Comparison of ENCODE assay signal across 12 cellular contexts in genomic region chr19:2337329-2337707, GRCh38. TPM values are rescaled to one million over a fixed set of nuclear protein-coding genes. Genes with fewer than 3 reads are reported as not detected.
A peak's percentile ranks its signal among the peaks of the same experiment; 100 is the strongest.
DNase-seq lines count a peak whose midpoint lies in the region; ATAC-seq and TF ChIP-seq lines count a peak whose summit lies in the region.
"Had no signal": no experiment of that assay in that cellular context is flagged by ENCODE, and none has a peak within 500 bp of the region (broad histone marks: within the 10 kb centered on the region; RNA-seq: fewer than 3 reads in every experiment).

No MANE protein-coding gene starts in this region.

- TF ChIP-seq CTCF in cardiac fibroblast (IDR thresholded peaks at IDR 0.05; ENCODE audit: low read depth, low read length) = peak; percentile 8
- TF ChIP-seq CTCF in kidney epithelial cell (IDR thresholded peaks at IDR 0.05; ENCODE audit: insufficient read depth, low read length, poor library complexity, severe bottlenecking) = peak; percentile 48
- TF ChIP-seq CTCF in testis (IDR thresholded peaks at IDR 0.05) = peak in 2 of 3 experiments; percentile 30 to 56

- H3K9me3 ChIP-seq in testis = no peaks in the 10 kb centered on the region
- H3K9me3 ChIP-seq: upper lobe of right lung had no signal

- 58 to 90% methylated on average over 6 to 18 of the region's 19 CpGs for WGBS in testis, 2 donors

- H3K27me3 ChIP-seq in kidney epithelial cell (ENCODE audit: control insufficient read depth, insufficient read depth, low read length) (no peaks in the 10 kb centered on the region), testis (no peaks in the 10 kb centered on the region)
- H3K27me3 ChIP-seq: upper lobe of right lung had no signal

- no peaks in the 10 kb centered on the region for H3K4me1 ChIP-seq in testis

- no peak overlapping the region for H3K4me3 ChIP-seq in cardiac fibroblast (replicated peaks in 1 of 2; ENCODE audit: low read depth in 2 of 2, low read length in 2 of 2)
- H3K4me3 ChIP-seq in kidney epithelial cell (ENCODE audit: low read depth, low read length) = no peak overlapping the region
- H3K4me3 ChIP-seq in testis = no peak overlapping the region
- H3K4me3 ChIP-seq: upper lobe of right lung had no signal

- ATAC-seq in GM19395 (IDR thresholded peaks at IDR 0.05; ENCODE audit: unreplicated experiment) = no peak
- ATAC-seq: upper lobe of right lung had no signal

- H3K36me3 ChIP-seq in kidney epithelial cell (ENCODE audit: control insufficient read depth, insufficient read depth, low read length) (no peaks in the 10 kb centered on the region), testis (ENCODE audit: low read depth, missing control alignments) (no peaks in the 10 kb centered on the region)
- H3K36me3 ChIP-seq: upper lobe of right lung had no signal

- no peak for TF ChIP-seq POLR2A in testis (IDR thresholded peaks at IDR 0.05)

- DNase-seq in NCI-H748 (lab: John Stamatoyannopoulos, UW; ENCODE audit: unreplicated experiment) (peak; percentile 28), NCI-H748 treated with DMSO at 0.1 percent for 48 hours (lab: John Stamatoyannopoulos, UW) (no peak), cardiac fibroblast (ENCODE audit: low read depth in 2 of 2) (peak; percentile 37 to 70), kidney epithelial cell (ENCODE audit: low read depth) (peak; percentile 57), testis (peak; percentile 74), UCSD-AML1 (lab: John Stamatoyannopoulos, UW; ENCODE audit: unreplicated experiment) (no peak), AG08395 (ENCODE audit: low spot score) (no peak)
- DNase-seq: ACHN; activated naive CD8-positive, alpha-beta T cell treated with anti-CD3 and anti-CD28 coated beads, Interleukin-2, amount 10 ng/mL, durations not matched to agents 7 days and 5 days; NCI-H1930; upper lobe of right lung had no signal

- intact Hi-C loops in testis (cut with DNase I; ENCODE audit: low total_unique reads) = no loop called here

- no peak overlapping the region for H3K27ac ChIP-seq in testis
- H3K27ac ChIP-seq: upper lobe of right lung had no signal

RNA-seq across cellular contexts. Expression of gene SPPL2B, which starts 8.8 kb away (rescaled TPM):
- total RNA-seq in kidney epithelial cell (36.1 and 39.0 TPM in 2 replicates), testis (100 to 1,000 TPM; 158 to 215 TPM)
- polyA plus RNA-seq in testis (ENCODE audit: insufficient read depth, low read depth, low replicate concordance) = 132 TPM

RNA-seq across cellular contexts. Expression of gene LSM7, which starts 8.9 kb away (rescaled TPM):
- total RNA-seq in kidney epithelial cell (140 and 144 TPM in 2 replicates), testis (100 to 1,000 TPM; 163 to 179 TPM)
- 80.7 TPM for polyA plus RNA-seq in testis (ENCODE audit: insufficient read depth, low read depth, low replicate concordance)

RNA-seq across cellular contexts. Expression of gene TMPRSS9, which starts 22.7 kb away (rescaled TPM):
- total RNA-seq in kidney epithelial cell (not detected in 2 replicates), testis (1 to 10 TPM; 8.4 to 9.8 TPM)
- 3.5 TPM for polyA plus RNA-seq in testis (ENCODE audit: insufficient read depth, low read depth, low replicate concordance)
- total RNA-seq: upper lobe of right lung had no signal

RNA-seq across cellular contexts. Expression of gene LINGO3, which starts 29.4 kb away (rescaled TPM):
- total RNA-seq in kidney epithelial cell = not detected in 2 replicates
- 1 to 10 TPM; 2.1 to 3.5 TPM for total RNA-seq in testis
- polyA plus RNA-seq in testis (ENCODE audit: insufficient read depth, low read depth, low replicate concordance) = 0.45 TPM
- total RNA-seq: upper lobe of right lung had no signal

RNA-seq across cellular contexts. Expression of gene PEAK3, which starts 55.3 kb away (rescaled TPM):
- total RNA-seq in kidney epithelial cell = not detected in 2 replicates
- under 1 TPM; 0.37 to 0.55 TPM for total RNA-seq in testis
- polyA plus RNA-seq in testis (ENCODE audit: insufficient read depth, low read depth, low replicate concordance) = 0.16 TPM

Comparison
In these comparisons a context has a peak if more than half of its experiments do, and no peak if none do; other contexts are left out.
1. DNase-seq: peak in NCI-H748 (single experiment), cardiac fibroblast (2 of 2), kidney epithelial cell (single experiment) and testis (single experiment); none in NCI-H748 treated with DMSO at 0.1 percent for 48 hours (single experiment), UCSD-AML1 (single experiment) and AG08395 (single experiment).
2. Peak in every context shown above with its lines, with median percentiles within 50 percentile points of each other: CTCF ChIP-seq.